15 cellular contexts compared by ENCODE assay signal in the genomic region with DNA sequence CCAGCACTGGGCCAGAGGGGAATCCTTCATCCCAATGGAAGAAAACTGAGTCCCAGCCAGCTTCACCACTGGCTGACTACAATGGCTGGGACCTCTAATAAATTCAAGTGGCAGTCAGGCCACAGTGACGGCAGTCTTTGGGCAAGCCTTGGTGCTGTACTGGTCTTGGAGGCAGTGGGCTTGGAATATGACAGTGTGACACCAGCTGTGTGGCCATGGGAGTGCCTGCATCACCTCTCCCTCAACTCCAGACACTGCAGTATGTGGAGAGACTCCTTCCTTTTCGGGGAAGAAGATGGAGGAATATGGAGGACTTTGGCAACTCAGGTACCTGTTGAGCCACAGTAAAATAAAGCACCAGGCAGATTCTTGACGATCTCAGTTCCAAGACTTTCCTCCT. TPM values are rescaled to one million over a fixed set of nuclear protein-coding genes. Genes with fewer than 3 reads are reported as not detected.
"Had no signal": no experiment of that assay in that cellular context is flagged by ENCODE, and none has a peak within 500 bp of the region (broad histone marks: within the 10 kb centered on the region; RNA-seq: fewer than 3 reads in every experiment).

No MANE protein-coding gene starts in this region.

- H3K9me3 ChIP-seq: ascending aorta, thoracic aorta had no signal

- H2AFZ ChIP-seq: parathyroid adenoma had no signal

- FAIRE-seq: frontal cortex had no signal

- H3K27ac Mint-ChIP-seq: activated naive CD4-positive, alpha-beta T cell treated with anti-CD3 and anti-CD28 coated beads, Interleukin-2, amount 50 U/mL, for 24 hours; memory B cell; nephron progenitor cell; stimulated activated memory B cell treated with anti-CD40 and anti-IgM and Interleukin-4, amounts not matched to agents 10 μg/mL and 1 μg/mL and 100 μg/mL, for 72 hours; T-cell; WTC11 had no signal

- H3K4me1 ChIP-seq: ascending aorta, parathyroid adenoma had no signal

- H3K79me2 ChIP-seq: parathyroid adenoma had no signal

- H3K36me3 ChIP-seq: ascending aorta, brain microvascular endothelial cell, thoracic aorta had no signal

- H3K36me3 Mint-ChIP-seq: activated naive CD4-positive, alpha-beta T cell treated with anti-CD3 and anti-CD28 coated beads, Interleukin-2, amount 50 U/mL, for 24 hours; memory B cell; stimulated activated memory B cell treated with anti-CD40 and anti-IgM and Interleukin-4, amounts not matched to agents 10 μg/mL and 1 μg/mL and 100 μg/mL, for 72 hours; T-cell; WTC11 had no signal

- H3K4me1 Mint-ChIP-seq: activated naive CD4-positive, alpha-beta T cell treated with anti-CD3 and anti-CD28 coated beads, Interleukin-2, amount 50 U/mL, for 24 hours; memory B cell; nephron progenitor cell; stimulated activated memory B cell treated with anti-CD40 and anti-IgM and Interleukin-4, amounts not matched to agents 10 μg/mL and 1 μg/mL and 100 μg/mL, for 72 hours; T-cell had no signal

- H3K9me3 Mint-ChIP-seq: activated naive CD4-positive, alpha-beta T cell treated with anti-CD3 and anti-CD28 coated beads, Interleukin-2, amount 50 U/mL, for 24 hours; memory B cell; nephron progenitor cell; stimulated activated memory B cell treated with anti-CD40 and anti-IgM and Interleukin-4, amounts not matched to agents 10 μg/mL and 1 μg/mL and 100 μg/mL, for 72 hours; T-cell; WTC11 had no signal

- H3K27ac ChIP-seq: ascending aorta, brain microvascular endothelial cell, parathyroid adenoma, skin epidermis, thoracic aorta had no signal

- H3K27me3 ChIP-seq: ascending aorta, brain microvascular endothelial cell had no signal

- H3K9ac ChIP-seq: parathyroid adenoma had no signal

- H3K4me3 ChIP-seq: ascending aorta, skin epidermis, thoracic aorta had no signal

- H3K4me3 Mint-ChIP-seq: activated naive CD4-positive, alpha-beta T cell treated with anti-CD3 and anti-CD28 coated beads, Interleukin-2, amount 50 U/mL, for 24 hours; memory B cell; nephron progenitor cell; stimulated activated memory B cell treated with anti-CD40 and anti-IgM and Interleukin-4, amounts not matched to agents 10 μg/mL and 1 μg/mL and 100 μg/mL, for 72 hours; T-cell; WTC11 had no signal

RNA-seq across cellular contexts. Expression of a gene that starts 16.0 kb away (rescaled TPM):
- total RNA-seq: ascending aorta, T-cell had no signal

RNA-seq across cellular contexts. Expression of a gene that starts 43.6 kb away (rescaled TPM):
- total RNA-seq: dermis blood vessel endothelial cell, endothelial cell of umbilical vein, pulmonary artery endothelial cell had no signal
- polyA plus RNA-seq: endothelial cell of umbilical vein had no signal
